25 cellular contexts compared by ENCODE assay signal in the genomic region with DNA sequence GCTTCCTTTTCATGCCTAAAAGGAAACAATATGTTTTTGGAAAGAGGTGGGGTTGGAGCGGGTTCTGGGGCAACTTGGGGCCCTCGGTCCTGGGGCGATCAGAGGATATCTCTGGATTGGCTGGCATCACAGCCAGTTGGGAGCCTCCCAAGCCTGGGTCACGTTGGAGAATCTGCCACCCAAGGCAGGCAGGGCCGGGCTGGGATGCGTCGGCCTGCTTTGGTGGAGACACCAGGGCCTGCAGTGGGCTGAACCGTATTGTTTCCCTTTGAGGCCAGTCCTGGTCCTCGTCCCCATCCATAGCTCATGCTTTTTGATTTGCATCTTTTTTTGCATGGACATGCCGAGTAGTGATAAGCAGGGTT.
"Had no signal": no experiment of that assay in that cellular context is flagged by ENCODE, and none has a peak within 500 bp of the region (broad histone marks: within the 10 kb centered on the region; RNA-seq: fewer than 3 reads in every experiment).

No MANE protein-coding gene starts in this region.

- H3K36me3 ChIP-seq: pancreas, uterus had no signal

- H3K4me3 Mint-ChIP-seq: activated CD4-positive, alpha-beta memory T cell treated with anti-CD3 and anti-CD28 coated beads, Interleukin-2, amount 10 ng/mL, durations not matched to agents 7 days and 5 days; activated CD4-positive, alpha-beta T cell treated with anti-CD3 and anti-CD28 coated beads, Interleukin-2, amount 10 ng/mL, durations not matched to agents 7 days and 5 days; activated T-cell treated with anti-CD3 and anti-CD28 coated beads, Interleukin-2, amount 50 U/mL, for 4 hours; central memory CD8-positive, alpha-beta T cell; dendritic cell treated with granulocyte-macrophage colony-stimulating factor and Interleukin-4, amounts not matched to agents 40 ng/mL and 50 ng/mL, for 4 days; endodermal cell; T-helper 17 cell; type B pancreatic cell had no signal

- H3K27ac Mint-ChIP-seq: activated CD4-positive, alpha-beta memory T cell treated with anti-CD3 and anti-CD28 coated beads, Interleukin-2, amount 10 ng/mL, durations not matched to agents 7 days and 5 days; activated CD4-positive, alpha-beta T cell treated with anti-CD3 and anti-CD28 coated beads, Interleukin-2, amount 10 ng/mL, durations not matched to agents 7 days and 5 days; dendritic cell treated with granulocyte-macrophage colony-stimulating factor and Interleukin-4, amounts not matched to agents 40 ng/mL and 50 ng/mL, for 4 days; endodermal cell; T-helper 17 cell; type B pancreatic cell had no signal

- H3K9me3 ChIP-seq: left lung, pancreas, thoracic aorta, uterus had no signal

- H3K9me3 Mint-ChIP-seq: activated CD4-positive, alpha-beta memory T cell treated with anti-CD3 and anti-CD28 coated beads, Interleukin-2, amount 10 ng/mL, durations not matched to agents 7 days and 5 days; activated CD4-positive, alpha-beta T cell treated with anti-CD3 and anti-CD28 coated beads, Interleukin-2, amount 10 ng/mL, durations not matched to agents 7 days and 5 days; activated naive CD4-positive, alpha-beta T cell treated with anti-CD3 and anti-CD28 coated beads, Interleukin-2, amount 50 U/mL, for 72 hours; activated T-cell treated with anti-CD3 and anti-CD28 coated beads, Interleukin-2, amount 50 U/mL, for 4 hours; central memory CD8-positive, alpha-beta T cell; dendritic cell treated with granulocyte-macrophage colony-stimulating factor and Interleukin-4, amounts not matched to agents 40 ng/mL and 50 ng/mL, for 4 days; endodermal cell; type B pancreatic cell had no signal

- H3K27ac ChIP-seq: left lung, pancreas, thoracic aorta, uterus had no signal

- FAIRE-seq: bronchial epithelial cell, pancreas had no signal

- H3K4me1 ChIP-seq: left lung, pancreas, uterus had no signal

- H3K27me3 ChIP-seq: left lung, pancreas, uterus had no signal

- ATAC-seq: activated naive CD4-positive, alpha-beta T cell treated with anti-CD3 and anti-CD28 coated beads, Interleukin-2, amount 50 U/mL, for 72 hours; activated T-cell treated with anti-CD3 and anti-CD28 coated beads, Interleukin-2, amount 50 U/mL, for 4 hours; esophagus mucosa; left lung; pancreas; stimulated activated naive CD8-positive, alpha-beta T cell treated with anti-CD3 and anti-CD28 coated beads, Interleukin-15, Interleukin-2, amounts not matched to agents 100 U/mL and 50 U/mL, for 24 hours; T-helper 17 cell had no signal

- DNase-seq: activated CD4-positive, alpha-beta memory T cell treated with anti-CD3 and anti-CD28 coated beads, Interleukin-2, amount 10 ng/mL, durations not matched to agents 7 days and 5 days; activated CD4-positive, alpha-beta T cell treated with anti-CD3 and anti-CD28 coated beads, Interleukin-2, amount 10 ng/mL, durations not matched to agents 7 days and 5 days; activated CD4-positive, CD25-positive, alpha-beta regulatory T cell treated with anti-CD3 and anti-CD28 coated beads, Interleukin-2, amount 50 U/mL, for 72 hours; activated naive CD4-positive, alpha-beta T cell; activated T-cell treated with anti-CD3 and anti-CD28 coated beads, Interleukin-2, amount 50 U/mL, for 4 hours; endodermal cell; foreskin fibroblast; kidney glomerular epithelial cell; mammary epithelial cell; midbrain; stimulated activated CD4-positive, alpha-beta T cell treated with anti-CD3 and anti-CD28 coated beads, Interleukin-12 subunit alpha, Interleukin-12 subunit beta, amount 100 ng/mL, for 4 hours; stimulated activated CD4-positive, alpha-beta T cell treated with anti-CD3 and anti-CD28 coated beads, Interleukin-4, amount 100 ng/mL, for 1 hour; stimulated activated naive CD8-positive, alpha-beta T cell treated with anti-CD3 and anti-CD28 coated beads, Interleukin-15, Interleukin-2, amounts not matched to agents 100 U/mL and 50 U/mL, for 24 hours; T-helper 17 cell; T1000; uterus had no signal

- H3K36me3 Mint-ChIP-seq: activated naive CD4-positive, alpha-beta T cell treated with anti-CD3 and anti-CD28 coated beads, Interleukin-2, amount 50 U/mL, for 72 hours had no signal

- H3K4me3 ChIP-seq: left lung, pancreas, thoracic aorta, uterus had no signal

- H3K27me3 Mint-ChIP-seq: activated CD4-positive, alpha-beta memory T cell treated with anti-CD3 and anti-CD28 coated beads, Interleukin-2, amount 10 ng/mL, durations not matched to agents 7 days and 5 days; activated CD4-positive, alpha-beta T cell treated with anti-CD3 and anti-CD28 coated beads, Interleukin-2, amount 10 ng/mL, durations not matched to agents 7 days and 5 days; central memory CD8-positive, alpha-beta T cell; T-helper 17 cell; type B pancreatic cell had no signal

- H3K4me1 Mint-ChIP-seq: activated CD4-positive, alpha-beta memory T cell treated with anti-CD3 and anti-CD28 coated beads, Interleukin-2, amount 10 ng/mL, durations not matched to agents 7 days and 5 days; activated CD4-positive, alpha-beta T cell treated with anti-CD3 and anti-CD28 coated beads, Interleukin-2, amount 10 ng/mL, durations not matched to agents 7 days and 5 days; endodermal cell; T-helper 17 cell had no signal
